Comparison of ENCODE assay signal across 2 cellular contexts in genomic region chr12:131444220-131445164, GRCh38.
TF ChIP-seq lines count a peak whose summit lies in the region.

No MANE protein-coding gene starts in this region.

TF ChIP-seq in HepG2, 621 proteins besides CTCF, POLR2A, EP300 and RAD21 (continued from another document and continues in another):
- TF ChIP-seq BRD4 (CRISPR knock-in tag; IDR thresholded peaks at IDR 0.05) (no peak), ZNF740 (CRISPR knock-in tag; IDR thresholded peaks at IDR 0.05) (no peak), TBL1XR1 (IDR thresholded peaks at IDR 0.05; ENCODE audit: borderline replicate concordance, low read length, partially characterized antibody) (no peak), ZNF703 (CRISPR knock-in tag; IDR thresholded peaks at IDR 0.05; ENCODE audit: borderline replicate concordance) (no peak), STAT6 (CRISPR knock-in tag; IDR thresholded peaks at IDR 0.05; ENCODE audit: borderline replicate concordance) (no peak), ZNF414 (CRISPR knock-in tag; IDR thresholded peaks at IDR 0.05) (no peak), ZBTB40 (IDR thresholded peaks at IDR 0.05) (no peak), ZBTB40 (CRISPR knock-in tag; IDR thresholded peaks at IDR 0.05) (no peak)

TF ChIP-seq in WTC11, 78 proteins besides CTCF, POLR2A, EP300 and RAD21 (continued from another document):
- TF ChIP-seq ZNF425 (CRISPR knock-in tag; conservative IDR thresholded peaks at IDR 0.05) (no peak), ZNF416 (CRISPR knock-in tag; IDR thresholded peaks at IDR 0.05) (no peak)
